8 cellular contexts compared by ENCODE assay signal in the genomic region with DNA sequence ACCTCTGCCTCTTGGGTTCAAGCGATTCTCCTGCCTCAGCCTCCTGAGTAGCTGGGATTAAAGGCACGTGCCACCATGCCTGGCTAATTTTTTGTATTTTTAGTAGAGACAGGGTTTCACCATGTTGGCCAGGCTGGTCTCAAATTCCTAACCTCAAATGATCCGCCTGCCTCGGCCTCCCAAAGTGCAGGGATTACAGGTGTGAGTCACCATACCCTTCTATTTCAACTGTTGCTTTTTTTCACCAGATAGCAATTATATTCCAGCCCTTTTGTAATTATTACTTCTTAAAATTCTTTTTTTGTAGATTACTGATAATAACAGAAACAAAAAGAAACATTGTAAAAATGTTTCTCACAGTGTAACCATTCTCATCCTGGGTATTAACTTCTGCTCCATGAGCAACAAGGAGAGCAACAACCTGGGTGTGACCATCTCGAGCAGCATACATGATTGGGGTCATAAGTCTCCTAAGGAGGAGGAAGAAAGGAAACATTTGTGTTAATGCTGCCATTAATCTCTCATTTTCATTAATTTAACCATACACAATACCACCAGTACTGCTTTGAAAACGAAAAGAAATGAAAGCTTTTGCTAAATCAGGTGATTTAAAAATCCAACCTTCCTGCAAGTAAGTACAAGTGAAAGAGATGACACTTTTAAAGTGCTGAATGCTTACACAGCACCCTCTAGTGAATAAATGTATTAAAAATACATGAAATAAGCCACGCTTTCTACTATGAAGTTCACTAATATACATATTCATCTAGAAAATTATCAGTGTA.
DNase-seq lines count a peak whose midpoint lies in the region; ATAC-seq and TF ChIP-seq lines count a peak whose summit lies in the region.

No MANE protein-coding gene starts in this region.

- H3K4me3 ChIP-seq in NB4 (ENCODE audit: low read depth, low read length), result no peak overlapping the region
- no peak overlapping the region for H3K4me3 ChIP-seq in choroid plexus epithelial cell (ENCODE audit: low read depth, low read length)

- no peak overlapping the region for H3K27ac Mint-ChIP-seq in nephron progenitor cell

- TF ChIP-seq CTCF in NB4 (IDR thresholded peaks at IDR 0.05; ENCODE audit: low read depth, low read length) (peak; percentile 6), choroid plexus epithelial cell (conservative IDR thresholded peaks at IDR 0.05; ENCODE audit: low read depth, low read length) (peak; percentile 55), nephron progenitor cell (IDR thresholded peaks at IDR 0.05) (no peak)

- ATAC-seq in GM21529 (IDR thresholded peaks at IDR 0.05; ENCODE audit: unreplicated experiment), result peak; percentile 76
- ATAC-seq in HG03045 (IDR thresholded peaks at IDR 0.05; ENCODE audit: unreplicated experiment), result no peak

- no peak for TF ChIP-seq POLR2A in NB4 (IDR thresholded peaks at IDR 0.05; ENCODE audit: extremely low read depth, insufficient read length)

- no peaks in the 10 kb centered on the region for H3K27me3 Mint-ChIP-seq in nephron progenitor cell (ENCODE audit: low read depth, poor library complexity)

- DNase-seq in EH (ENCODE audit: low read depth) (peak; percentile 47), NB4 (ENCODE audit: low read depth) (peak; percentile 28), choroid plexus epithelial cell (ENCODE audit: low read depth) (peak; percentile 58), putamen (ENCODE audit: low spot score) (peak; percentile 12), NOMO-1 treated with dmso at 0.1 percent for 144 hours (lab: John Stamatoyannopoulos, UW; ENCODE audit: unreplicated experiment) (no peak), nephron progenitor cell (no peak)

- H3K9me3 Mint-ChIP-seq in nephron progenitor cell, result peaks cover 16% of the 10 kb centered on the region

- H3K4me3 Mint-ChIP-seq in nephron progenitor cell, result no peak overlapping the region

- H3K36me3 Mint-ChIP-seq in nephron progenitor cell (ENCODE audit: low read depth), result no peaks in the 10 kb centered on the region

- no peaks in the 10 kb centered on the region for H3K4me1 Mint-ChIP-seq in nephron progenitor cell

Comparison
In these comparisons a context has a peak if more than half of its experiments do, and no peak if none do; other contexts are left out.
1. DNase-seq: peak in EH (single experiment), NB4 (single experiment), choroid plexus epithelial cell (single experiment) and putamen (single experiment); none in NOMO-1 treated with dmso at 0.1 percent for 144 hours (single experiment) and nephron progenitor cell (single experiment).